34 cellular contexts compared by ENCODE assay signal in the genomic region with DNA sequence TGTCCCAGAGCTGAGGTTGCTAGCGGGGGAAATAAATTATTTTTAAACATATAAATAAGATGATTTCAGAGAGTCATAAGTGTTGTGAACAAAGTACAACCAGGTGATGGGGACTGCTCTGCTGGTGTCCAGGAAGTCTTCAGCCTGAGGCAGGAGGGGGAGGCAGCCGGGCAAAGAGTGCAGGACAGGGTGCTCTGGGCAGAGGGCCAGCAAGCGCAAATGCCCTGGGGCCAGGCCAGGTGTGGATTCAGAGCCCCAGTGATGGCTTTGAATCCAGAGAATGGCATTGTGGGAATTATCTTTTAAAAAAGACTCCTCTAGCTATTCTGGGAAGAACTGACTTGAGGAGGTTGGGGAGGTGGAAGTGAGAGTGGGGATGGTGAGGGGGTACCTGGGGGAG. TPM values are rescaled to one million over a fixed set of nuclear protein-coding genes. Genes with fewer than 3 reads are reported as not detected.
DNase-seq lines count a peak whose midpoint lies in the region; TF ChIP-seq lines count a peak whose summit lies in the region.
"Had no signal": no experiment of that assay in that cellular context is flagged by ENCODE, and none has a peak within 500 bp of the region (broad histone marks: within the 10 kb centered on the region; RNA-seq: fewer than 3 reads in every experiment).

No MANE protein-coding gene starts in this region.

- POLR2A ChIA-PET in PC-9 (lab: Charles Lee; ENCODE audit: unreplicated experiment), result no interaction called here

- H3K9me2 ChIP-seq in PC-9 (ENCODE audit: insufficient read depth), result no peaks in the 10 kb centered on the region

- H3K4me3 ChIP-seq in PC-9, result no peak overlapping the region
- H3K4me3 ChIP-seq: left ventricle myocardium inferior, skin epidermis, stomach, thyroid gland had no signal

- H3F3A ChIP-seq in PC-9 (ENCODE audit: insufficient read depth, low read depth), result peaks cover 11% of the 10 kb centered on the region; the same call in 1 of the 2 replicates

- no peak overlapping the region for H2AFZ ChIP-seq in PC-9

- peak overlapping the region; percentile 30 for H3K4me2 ChIP-seq in PC-9

- no peaks in the 10 kb centered on the region for H3K27me3 ChIP-seq in PC-9 (ENCODE audit: insufficient read depth, low read depth)

- H4K20me1 ChIP-seq in PC-9 (ENCODE audit: insufficient read depth), result no peaks in the 10 kb centered on the region

- intact Hi-C loops in PC-9 (cut with micrococcal nuclease; ENCODE audit: unreplicated experiment), result no loop called here

- H3K79me2 ChIP-seq in PC-9 (ENCODE audit: low read depth), result no peaks in the 10 kb centered on the region

- H3K27ac ChIP-seq in PC-9, result no peak overlapping the region
- H3K27ac ChIP-seq: 22Rv1, left ventricle myocardium inferior, skin epidermis, stomach, thyroid gland, VCaP had no signal

- no peak for TF ChIP-seq CTCF in PC-9 (conservative IDR thresholded peaks at IDR 0.05)

- H3K9me3 ChIP-seq in PC-9 (ENCODE audit: insufficient read depth, low read depth), result no peaks in the 10 kb centered on the region
- H3K9me3 ChIP-seq: left ventricle myocardium inferior, stomach, thyroid gland had no signal

- CTCF ChIA-PET in PC-9 (lab: Charles Lee), result no interaction called here

- peaks cover 38% of the 10 kb centered on the region for H3K4me1 ChIP-seq in PC-9 (replicated peaks; ENCODE audit: insufficient read depth)
- H3K4me1 ChIP-seq: left ventricle myocardium inferior, thyroid gland had no signal

- no TSS peak for BruUV-seq in PC-9 (replicated peaks; lab: Mats Ljungman, UMichigan)

- no peaks in the 10 kb centered on the region for H3K36me3 ChIP-seq in PC-9 (ENCODE audit: low read depth)
- H3K36me3 ChIP-seq: left ventricle myocardium inferior, stomach, thyroid gland had no signal

- DNase-seq in NCI-H1105 treated with DMSO at 0.1 percent for 48 hours (lab: John Stamatoyannopoulos, UW) (peak; percentile 9), NCI-H1105 (lab: John Stamatoyannopoulos, UW) (no peak), HPDE6-E6E7 (ENCODE audit: extremely low spot score) (peak; percentile 52), PC-9 (peak; percentile 80 to 84), kidney tubule cell (ENCODE audit: low spot score) (peak; percentile 31), SW480 (ENCODE audit: low spot score) (no peak), HuH-7.5 (ENCODE audit: low spot score) (no peak), NCI-H187 (lab: John Stamatoyannopoulos, UW) (no peak)
- DNase-seq: activated CD4-positive, alpha-beta T cell treated with anti-CD3 and anti-CD28 coated beads for 48 hours; activated CD8-positive, alpha-beta memory T cell treated with anti-CD3 and anti-CD28 coated beads for 24 hours; activated gamma-delta T cell; CD4-positive, CD25-positive, alpha-beta regulatory T cell; dermis blood vessel endothelial cell; DMS153; hippocampal formation; immature natural killer cell; KG1; left ventricle myocardium inferior; naive thymus-derived CD8-positive, alpha-beta T cell; NCI-H187 treated with DMSO at 0.1 percent for 48 hours; NCI-H2227 treated with DMSO at 0.1 percent for 48 hours; NCI-H526 treated with DMSO at 0.1 percent for 48 hours; Right ventricle myocardium superior; stomach; thyroid gland had no signal

RNA-seq across cellular contexts. Expression of a gene that starts 1.6 kb away (rescaled TPM):
- not detected in 2 replicates for total RNA-seq in PC-9 (2021)
- total RNA-seq: astrocyte; CD4-positive, CD25-positive, alpha-beta regulatory T cell; dermis blood vessel endothelial cell; fibroblast of lung; H1; HT1080; left ventricle myocardium inferior; naive thymus-derived CD8-positive, alpha-beta T cell; OCI-LY7; omental fat pad; Right ventricle myocardium superior; stomach; thyroid gland had no signal

RNA-seq across cellular contexts. Expression of a gene that starts 6.0 kb away (rescaled TPM):
- total RNA-seq in PC-9 (2021), result 0.76 TPM in 1 of 2 replicates, not detected in the other
- total RNA-seq: astrocyte; CD4-positive, CD25-positive, alpha-beta regulatory T cell; dermis blood vessel endothelial cell; fibroblast of lung; HT1080; left ventricle myocardium inferior; naive thymus-derived CD8-positive, alpha-beta T cell; OCI-LY7; omental fat pad; Right ventricle myocardium superior; stomach; thyroid gland had no signal

RNA-seq across cellular contexts. Expression of a gene that starts 14.7 kb away (rescaled TPM):
- total RNA-seq in PC-9 (2021), result not detected in 2 replicates
- total RNA-seq: astrocyte; CD4-positive, CD25-positive, alpha-beta regulatory T cell; dermis blood vessel endothelial cell; fibroblast of lung; H1; HT1080; left ventricle myocardium inferior; naive thymus-derived CD8-positive, alpha-beta T cell; OCI-LY7; omental fat pad; Right ventricle myocardium superior; stomach; thyroid gland had no signal

RNA-seq across cellular contexts. Expression of a gene that starts 22.7 kb away (rescaled TPM):
- 1.2 and 1.7 TPM in 2 replicates for total RNA-seq in PC-9 (2021)
- total RNA-seq: astrocyte; CD4-positive, CD25-positive, alpha-beta regulatory T cell; dermis blood vessel endothelial cell; fibroblast of lung; H1; HT1080; left ventricle myocardium inferior; naive thymus-derived CD8-positive, alpha-beta T cell; OCI-LY7; omental fat pad; Right ventricle myocardium superior; stomach; thyroid gland had no signal

RNA-seq across cellular contexts. Expression of a gene that starts 45.6 kb away (rescaled TPM):
- 0.35 and 0.57 TPM in 2 replicates for total RNA-seq in PC-9 (2021)
- total RNA-seq: HT1080, left ventricle myocardium inferior, Right ventricle myocardium superior, stomach had no signal

Comparison
In these comparisons a context has a peak if more than half of its experiments do, and no peak if none do; other contexts are left out.
1. DNase-seq: peak in NCI-H1105 treated with DMSO at 0.1 percent for 48 hours (single experiment), HPDE6-E6E7 (single experiment), PC-9 (2 of 2) and kidney tubule cell (single experiment); none in NCI-H1105 (single experiment), SW480 (single experiment), HuH-7.5 (single experiment) and NCI-H187 (0 of 2).